8 cellular contexts compared by ENCODE assay signal in the genomic region with DNA sequence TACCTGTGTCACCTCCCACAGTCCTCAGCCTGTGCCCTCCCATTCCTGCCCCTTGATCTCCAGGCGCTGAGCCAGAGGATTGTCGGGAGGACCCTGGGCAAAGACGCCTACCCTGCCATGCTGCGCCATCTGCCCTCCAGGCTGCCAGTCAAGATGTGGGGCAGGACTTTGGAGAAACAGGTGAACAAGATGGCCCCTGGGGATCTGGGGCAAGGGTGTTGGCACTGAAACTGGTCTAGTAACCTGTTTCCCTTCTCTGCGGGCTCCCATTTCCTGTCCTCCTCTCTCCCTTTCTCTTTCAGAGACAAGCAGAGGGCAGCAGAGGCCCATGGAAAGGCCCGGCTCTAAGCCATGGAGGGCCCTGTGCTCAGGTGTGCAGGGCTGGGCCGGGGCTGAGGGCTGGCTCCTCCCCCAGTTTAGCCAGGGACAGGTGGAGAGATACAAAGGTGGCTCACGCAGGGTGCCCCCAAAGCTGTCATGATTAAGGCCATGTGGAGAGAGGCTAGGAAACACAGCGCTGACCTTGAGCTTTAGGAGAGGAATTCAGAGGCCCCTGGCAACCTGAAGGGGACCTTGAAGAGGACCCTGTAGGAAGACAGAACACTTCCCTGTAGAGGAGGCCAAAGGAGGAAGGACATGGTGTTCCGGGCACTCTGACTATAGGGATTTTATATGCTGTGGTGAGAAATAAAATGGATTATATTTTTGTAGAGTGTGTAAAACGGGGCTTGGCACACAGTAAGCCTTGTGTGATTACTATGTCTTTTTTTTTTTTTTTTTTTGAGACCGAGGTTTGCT. TPM values are rescaled to one million over a fixed set of nuclear protein-coding genes. Genes with fewer than 3 reads are reported as not detected.
A peak's percentile ranks its signal among the peaks of the same experiment; 100 is the strongest.
DNase-seq lines count a peak whose midpoint lies in the region; ATAC-seq and TF ChIP-seq lines count a peak whose summit lies in the region.

A gene (plus strand): TSS at position 74 of the 798 bp plus-strand sequence. CDS start 44 bp downstream, at position 118.

- no peaks in the 10 kb centered on the region for H3K79me2 ChIP-seq in osteoblast (ENCODE audit: insufficient read depth, low read length)

- ATAC-seq in upper lobe of right lung (peak; percentile 99), HG02884 (IDR thresholded peaks at IDR 0.05; ENCODE audit: unreplicated experiment) (no peak)

- peak; percentile 74 for DNase-seq in H7
- DNase-seq in NT2/D1 (ENCODE audit: low read depth, low spot score): peak; percentile 33
- DNase-seq in fibroblast of mammary gland (ENCODE audit: low read depth): peak; percentile 3
- DNase-seq in upper lobe of right lung: peak; percentile 81
- no peak for DNase-seq in activated effector memory CD4-positive, alpha-beta T cell treated with Interleukin-2 at 50 U/mL for 16 hours
- no peak for DNase-seq in osteoblast (ENCODE audit: insufficient read length, low spot score, missing footprints)

- intact Hi-C loops in upper lobe of right lung (cut with DNase I): no loop called here

- H3K36me3 ChIP-seq in H7 (replicated peaks; ENCODE audit: control insufficient read depth, insufficient read depth, low read length) (no peaks in the 10 kb centered on the region), NT2/D1 (ENCODE audit: insufficient read depth, insufficient read length, low read length) (no peaks in the 10 kb centered on the region), upper lobe of right lung (no peaks in the 10 kb centered on the region), osteoblast (ENCODE audit: insufficient read depth, low read length) (no peaks in the 10 kb centered on the region)

- H3K9ac ChIP-seq in NT2/D1 (ENCODE audit: insufficient read length, low read depth): no peak within 1 kb of the TSS

- no peak within 1 kb of the TSS for H3K4me2 ChIP-seq in osteoblast (ENCODE audit: insufficient read depth, low read length)

- H3K27ac ChIP-seq in 22Rv1 (no peak within 1 kb of the TSS), upper lobe of right lung (peak within 1 kb of the TSS; percentile 51), osteoblast (ENCODE audit: low read depth, low read length) (no peak within 1 kb of the TSS)

- TF ChIP-seq CTCF in 22Rv1 (IDR thresholded peaks at IDR 0.05) (peak; percentile 51), fibroblast of mammary gland (conservative IDR thresholded peaks at IDR 0.05; ENCODE audit: control insufficient read depth, insufficient read depth, low read depth, low read length) (no peak), upper lobe of right lung (IDR thresholded peaks at IDR 0.05) (peak; percentile 12), osteoblast (IDR thresholded peaks at IDR 0.05; ENCODE audit: extremely low read depth, low read depth, low read length) (no peak)

- H3K9me3 ChIP-seq in NT2/D1 (ENCODE audit: insufficient read depth, low read length): no peaks in the 10 kb centered on the region
- no peaks in the 10 kb centered on the region for H3K9me3 ChIP-seq in upper lobe of right lung
- no peaks in the 10 kb centered on the region for H3K9me3 ChIP-seq in osteoblast (ENCODE audit: low read depth, low read length)

- H3K27me3 ChIP-seq in H7 (ENCODE audit: control insufficient read depth, insufficient read depth, low read length) (no peaks in the 10 kb centered on the region), NT2/D1 (ENCODE audit: insufficient read depth, insufficient read length) (no peaks in the 10 kb centered on the region), upper lobe of right lung (no peaks in the 10 kb centered on the region), osteoblast (ENCODE audit: insufficient read depth, low read length) (no peaks in the 10 kb centered on the region)

- H2AFZ ChIP-seq in osteoblast (ENCODE audit: low read length): no peak within 1 kb of the TSS

- H3K4me3 ChIP-seq in H7 (ENCODE audit: insufficient read depth, low read depth, low read length): no peak within 1 kb of the TSS
- no peak within 1 kb of the TSS for H3K4me3 ChIP-seq in NT2/D1 (ENCODE audit: insufficient read length, low read depth)
- H3K4me3 ChIP-seq in fibroblast of mammary gland (ENCODE audit: control insufficient read depth, low read depth, low read length): no peak within 1 kb of the TSS
- H3K4me3 ChIP-seq in upper lobe of right lung: no peak within 1 kb of the TSS
- no peak within 1 kb of the TSS for H3K4me3 ChIP-seq in osteoblast (ENCODE audit: insufficient read depth, low read length)

- H3K4me1 ChIP-seq in NT2/D1 (ENCODE audit: insufficient read depth, insufficient read length): no peaks in the 10 kb centered on the region
- no peaks in the 10 kb centered on the region for H3K4me1 ChIP-seq in upper lobe of right lung
- H3K4me1 ChIP-seq in osteoblast (ENCODE audit: insufficient read depth, low read length): no peaks in the 10 kb centered on the region

- no peaks in the 10 kb centered on the region for H4K20me1 ChIP-seq in osteoblast (ENCODE audit: insufficient read depth, low read length)

RNA-seq across cellular contexts. Expression of the gene that starts here (rescaled TPM):
- not detected in 2 replicates for total RNA-seq in H7 (2014; rRNA removed; shearing (Covaris generic))
- 2.6 TPM for total RNA-seq in upper lobe of right lung
- not detected in 2 replicates for total RNA-seq in osteoblast

Comparison
In these comparisons a context has a peak if more than half of its experiments do, and no peak if none do; other contexts are left out.
1. Peak in DNase-seq in H7; RNA of the gene not detected or under 1 TPM.
2. CTCF ChIP-seq: peak in 22Rv1 (single experiment) and upper lobe of right lung (single experiment); none in fibroblast of mammary gland (single experiment) and osteoblast (single experiment).
3. DNase-seq: peak in NT2/D1 (single experiment), fibroblast of mammary gland (single experiment) and upper lobe of right lung (single experiment); none in activated effector memory CD4-positive, alpha-beta T cell treated with Interleukin-2 at 50 U/mL for 16 hours (single experiment) and osteoblast (single experiment).